ENCODE assay signal across 28 cellular contexts in the genomic region with DNA sequence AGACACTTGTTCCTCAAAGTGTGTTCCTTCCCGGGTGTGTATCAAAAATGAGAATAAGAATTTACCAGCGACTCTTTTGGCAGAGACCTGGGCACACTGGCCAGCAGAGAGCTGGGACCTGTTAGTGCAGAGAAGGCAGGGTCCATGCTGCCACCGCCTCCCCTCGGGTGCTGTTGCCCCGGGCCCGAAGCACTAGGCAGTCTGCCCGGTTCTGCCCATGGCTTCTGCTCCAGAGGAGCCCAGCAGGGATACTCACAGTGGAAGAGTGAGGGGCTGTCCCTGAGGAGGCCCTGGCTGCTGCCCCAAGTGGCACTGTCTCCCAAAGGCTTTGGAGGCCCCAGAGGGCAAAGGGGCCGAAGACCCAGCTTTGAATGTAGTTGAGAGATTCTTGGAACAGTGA.
"Had no signal": no experiment of that assay in that cellular context is flagged by ENCODE, and none has a peak within 500 bp of the region (broad histone marks: within the 10 kb centered on the region; RNA-seq: fewer than 3 reads in every experiment).

No MANE protein-coding gene starts in this region.

- H3K27ac Mint-ChIP-seq: endodermal cell; mesothelial cell of epicardium; naive thymus-derived CD4-positive, alpha-beta T cell; neural progenitor cell; stimulated activated effector memory CD8-positive, alpha-beta T cell treated with anti-CD3 and anti-CD28 coated beads, Interleukin-12 subunit alpha, Interleukin-12 subunit beta, amount 100 ng/mL, for 72 hours had no signal

- H3K36me3 Mint-ChIP-seq: mesothelial cell of epicardium; neural progenitor cell; stimulated activated effector memory CD8-positive, alpha-beta T cell treated with anti-CD3 and anti-CD28 coated beads, Interleukin-12 subunit alpha, Interleukin-12 subunit beta, amount 100 ng/mL, for 72 hours had no signal

- H3K27me3 ChIP-seq: dorsolateral prefrontal cortex, heart right ventricle, left lung, neural progenitor cell, ovary, sigmoid colon, testis, tibial artery, upper lobe of left lung had no signal

- H3K4me3 Mint-ChIP-seq: endodermal cell; mesothelial cell of epicardium; naive thymus-derived CD4-positive, alpha-beta T cell; nephron; neural progenitor cell; stimulated activated effector memory CD8-positive, alpha-beta T cell treated with anti-CD3 and anti-CD28 coated beads, Interleukin-12 subunit alpha, Interleukin-12 subunit beta, amount 100 ng/mL, for 72 hours had no signal

- H3K4me2 ChIP-seq: neural progenitor cell had no signal

- H3K4me1 ChIP-seq: left lung, neural progenitor cell, psoas muscle, sigmoid colon, testis, upper lobe of left lung had no signal

- H3K4me3 ChIP-seq: dorsolateral prefrontal cortex, heart right ventricle, left lung, mucosa of descending colon, neural progenitor cell, ovary, psoas muscle, sigmoid colon, testis, tibial artery, upper lobe of left lung had no signal

- H3K9me3 Mint-ChIP-seq: endodermal cell; mesothelial cell of epicardium; nephron; stimulated activated effector memory CD8-positive, alpha-beta T cell treated with anti-CD3 and anti-CD28 coated beads, Interleukin-12 subunit alpha, Interleukin-12 subunit beta, amount 100 ng/mL, for 72 hours had no signal

- ATAC-seq: esophagus mucosa; heart right ventricle; left cardiac atrium; left lung; mucosa of descending colon; naive thymus-derived CD4-positive, alpha-beta T cell; psoas muscle; right cardiac atrium; stimulated activated effector memory CD8-positive, alpha-beta T cell treated with anti-CD3 and anti-CD28 coated beads, Interleukin-12 subunit alpha, Interleukin-12 subunit beta, amount 100 ng/mL, for 72 hours; stimulated activated naive CD8-positive, alpha-beta T cell treated with anti-CD3 and anti-CD28 coated beads, Interleukin-15, Interleukin-2, amounts not matched to agents 100 U/mL and 50 U/mL, for 24 hours had no signal

- H3K27ac ChIP-seq: dorsolateral prefrontal cortex, epithelial cell of prostate, heart right ventricle, left lung, neural progenitor cell, ovary, psoas muscle, sigmoid colon, testis, tibial artery, upper lobe of left lung had no signal

- H3K4me1 Mint-ChIP-seq: stimulated activated effector memory CD8-positive, alpha-beta T cell treated with anti-CD3 and anti-CD28 coated beads, Interleukin-12 subunit alpha, Interleukin-12 subunit beta, amount 100 ng/mL, for 72 hours had no signal

- DNase-seq: dorsolateral prefrontal cortex; effector CD8-positive, alpha-beta T cell; endodermal cell; foreskin melanocyte; glutamatergic neuron; heart right ventricle; hippocampal formation; left cardiac atrium; left lung; mesenchymal stem cell; mucosa of descending colon; naive thymus-derived CD4-positive, alpha-beta T cell; ovary; psoas muscle; sigmoid colon; stimulated activated CD4-positive, alpha-beta T cell treated with anti-CD3 and anti-CD28 coated beads, Interleukin-2, amount 100 ng/mL, for 24 hours; stimulated activated CD4-positive, alpha-beta T cell treated with anti-CD3 and anti-CD28 coated beads, Interleukin-4, amount 100 ng/mL, for 24 hours; stimulated activated naive CD8-positive, alpha-beta T cell treated with anti-CD3 and anti-CD28 coated beads, Interleukin-15, Interleukin-2, amounts not matched to agents 100 U/mL and 50 U/mL, for 24 hours; testis; tibial artery had no signal

- H3K36me3 ChIP-seq: heart right ventricle, left lung, neural progenitor cell, ovary, sigmoid colon, tibial artery, upper lobe of left lung had no signal

- H2AFZ ChIP-seq: neural progenitor cell had no signal
